ENCODE assay signal across 14 cellular contexts in the genomic region with DNA sequence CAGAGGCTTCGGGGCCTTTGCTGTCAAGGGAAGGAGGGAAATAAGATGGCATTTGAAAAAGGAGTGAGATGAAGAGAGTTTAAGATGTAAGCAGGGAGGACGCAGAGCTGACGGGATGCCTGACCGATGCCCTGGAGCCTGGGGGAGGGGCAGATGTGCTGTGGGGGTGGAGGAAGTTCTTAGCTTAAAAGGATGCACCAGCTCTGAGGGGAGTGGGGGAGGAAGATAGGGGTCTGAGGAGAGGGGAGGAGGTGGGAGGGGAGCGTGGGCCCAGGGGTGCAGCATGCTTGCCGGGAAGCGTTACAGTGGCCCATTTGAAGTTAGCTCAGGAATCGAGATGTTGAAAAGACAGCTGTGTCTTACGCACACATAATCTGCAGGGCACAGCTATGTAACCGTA. TPM values are rescaled to one million over a fixed set of nuclear protein-coding genes. Genes with fewer than 3 reads are reported as not detected.
A peak's percentile ranks its signal among the peaks of the same experiment; 100 is the strongest.
DNase-seq lines count a peak whose midpoint lies in the region; ATAC-seq and TF ChIP-seq lines count a peak whose summit lies in the region.
"Had no signal": no experiment of that assay in that cellular context is flagged by ENCODE, and none has a peak within 500 bp of the region (broad histone marks: within the 10 kb centered on the region; RNA-seq: fewer than 3 reads in every experiment).

No MANE protein-coding gene starts in this region.

- peak overlapping the region; percentile 60 for H3K27ac Mint-ChIP-seq in central memory CD8-positive, alpha-beta T cell (ENCODE audit: low read depth)
- H3K27ac Mint-ChIP-seq: CD4-positive, CD25-positive, alpha-beta regulatory T cell had no signal

- no peak overlapping the region for H4K5ac ChIP-seq in mesendoderm (ENCODE audit: low read length)

- DNase-seq in cardiac muscle cell (ENCODE audit: low read depth in 1 of 2, low spot score in 1 of 2) (no peak), right cardiac atrium (no peak), mesendoderm (no peak), retina (no peak), glomerular visceral epithelial cell (ENCODE audit: extremely low spot score) (no peak)
- no peak for DNase-seq in central memory CD8-positive, alpha-beta T cell (ENCODE audit: low spot score in 2 of 2)
- no peak for DNase-seq in activated CD4-positive, alpha-beta T cell treated with anti-CD3 and anti-CD28 coated beads for 4 hours
- DNase-seq: CD4-positive, CD25-positive, alpha-beta regulatory T cell; MG63; NCI-H1105; NCI-H1694 treated with DMSO at 0.1 percent for 48 hours; NCI-H345; NCI-H69 had no signal

- H2BK15ac ChIP-seq in mesendoderm (replicated peaks; ENCODE audit: low read depth): no peak overlapping the region

- no peak overlapping the region for H3K4me3 Mint-ChIP-seq in central memory CD8-positive, alpha-beta T cell
- H3K4me3 Mint-ChIP-seq: CD4-positive, CD25-positive, alpha-beta regulatory T cell had no signal

- no peak for TF ChIP-seq CTCF in cardiac muscle cell (IDR thresholded peaks at IDR 0.05; ENCODE audit: low read depth, low read length)

- H3K27ac ChIP-seq in cardiac muscle cell (peak overlapping the region; percentile 75), right cardiac atrium (ENCODE audit: low read length) (no peak overlapping the region), mesendoderm (ENCODE audit: low read depth, low read length) (peak overlapping the region; percentile 15)

- intact Hi-C loops in right cardiac atrium (cut with DNase I): no loop called here

- H3K4me1 ChIP-seq in cardiac muscle cell (ENCODE audit: low read depth) (peaks cover 4% of the 10 kb centered on the region), right cardiac atrium (ENCODE audit: control insufficient read depth, insufficient read depth, low read length) (no peaks in the 10 kb centered on the region), mesendoderm (ENCODE audit: control insufficient read depth, low read depth, low read length) (no peaks in the 10 kb centered on the region)

- H3K4ac ChIP-seq in mesendoderm (ENCODE audit: low read depth, low read length): no peak overlapping the region

- H3K23ac ChIP-seq in mesendoderm (ENCODE audit: low read length): no peak overlapping the region

- peaks cover 9% of the 10 kb centered on the region for H3K4me1 Mint-ChIP-seq in central memory CD8-positive, alpha-beta T cell
- H3K4me1 Mint-ChIP-seq: CD4-positive, CD25-positive, alpha-beta regulatory T cell had no signal

- H2BK120ac ChIP-seq in mesendoderm (ENCODE audit: low read depth, low read length): no peak overlapping the region

- no peaks in the 10 kb centered on the region for H3K36me3 ChIP-seq in cardiac muscle cell
- no peaks in the 10 kb centered on the region for H3K36me3 ChIP-seq in mesendoderm (ENCODE audit: control insufficient read depth, insufficient read depth, low read length)
- H3K36me3 ChIP-seq: MG63 had no signal

- H4K8ac ChIP-seq in mesendoderm (ENCODE audit: low read depth, low read length): no peak overlapping the region

- no peak overlapping the region for H3K4me3 ChIP-seq in cardiac muscle cell
- H3K4me3 ChIP-seq in right cardiac atrium (ENCODE audit: low read length): no peak overlapping the region
- no peak overlapping the region for H3K4me3 ChIP-seq in mesendoderm (ENCODE audit: low read length)
- H3K4me3 ChIP-seq: MG63 had no signal

- H3K9me3 Mint-ChIP-seq in central memory CD8-positive, alpha-beta T cell: no peaks in the 10 kb centered on the region

- H3K36me3 Mint-ChIP-seq in central memory CD8-positive, alpha-beta T cell (ENCODE audit: insufficient read depth): peaks cover 2% of the 10 kb centered on the region
- H3K36me3 Mint-ChIP-seq: CD4-positive, CD25-positive, alpha-beta regulatory T cell had no signal

- H3K18ac ChIP-seq in mesendoderm (ENCODE audit: low read length): no peak overlapping the region

- no peak overlapping the region for H2AK5ac ChIP-seq in mesendoderm (ENCODE audit: low read length)

- no peak overlapping the region for H3K56ac ChIP-seq in mesendoderm (ENCODE audit: low read length)

- H2BK5ac ChIP-seq in mesendoderm (ENCODE audit: low read length): no peak overlapping the region

- peaks cover 13% of the 10 kb centered on the region for H3K27me3 Mint-ChIP-seq in central memory CD8-positive, alpha-beta T cell

- ATAC-seq in right cardiac atrium (no peak), GM21526 (IDR thresholded peaks at IDR 0.05; ENCODE audit: low FRiP score, unreplicated experiment) (no peak)
- no peak for ATAC-seq in central memory CD8-positive, alpha-beta T cell (replicated peaks; ENCODE audit: extremely low read depth, poor library complexity, severe bottlenecking)

- H3K4me2 ChIP-seq in mesendoderm (ENCODE audit: low read length): no peak overlapping the region

- H3K9me3 ChIP-seq in cardiac muscle cell (ENCODE audit: low read depth) (no peaks in the 10 kb centered on the region), right cardiac atrium (ENCODE audit: control insufficient read depth, low read length) (no peaks in the 10 kb centered on the region)
- H3K9me3 ChIP-seq: MG63 had no signal

- H3K79me2 ChIP-seq in mesendoderm (ENCODE audit: control insufficient read depth, insufficient read depth, low read length): no peaks in the 10 kb centered on the region

- no peak overlapping the region for H3K9ac ChIP-seq in mesendoderm (ENCODE audit: low read length)

- no peaks in the 10 kb centered on the region for H3K79me1 ChIP-seq in mesendoderm (ENCODE audit: low read length)

- WGBS in right cardiac atrium: 48% methylated on average over 10 of the region's 10 CpGs
- WGBS in mesendoderm (ENCODE audit: extremely low coverage, insufficient coverage, low lambda C conversion rate): no CpG with 5 or more reads among the region's 10 CpGs

- H3K27me3 ChIP-seq in cardiac muscle cell (no peaks in the 10 kb centered on the region), right cardiac atrium (ENCODE audit: control insufficient read depth, insufficient read depth) (no peaks in the 10 kb centered on the region), mesendoderm (ENCODE audit: insufficient read depth, low read length, poor library complexity) (no peaks in the 10 kb centered on the region)
- H3K27me3 ChIP-seq: MG63 had no signal

RNA-seq across cellular contexts. Expression of a gene that starts 56.3 kb away (rescaled TPM):
- total RNA-seq in cardiac muscle cell (28.2 and 30.4 TPM in 2 replicates), right cardiac atrium (10 to 100 TPM; 17.0 to 17.6 (median 17.1) TPM)
- polyA plus RNA-seq in cardiac muscle cell (19.7 and 22.3 TPM in 2 replicates), right cardiac atrium (12.8 TPM)
- 4.8 TPM for polyA plus RNA-seq in mesendoderm (2013, experiment 1 of 2)
- 4.6 TPM for polyA plus RNA-seq in mesendoderm (2013, experiment 2 of 2)
